8 cellular contexts compared by ENCODE assay signal in the genomic region with DNA sequence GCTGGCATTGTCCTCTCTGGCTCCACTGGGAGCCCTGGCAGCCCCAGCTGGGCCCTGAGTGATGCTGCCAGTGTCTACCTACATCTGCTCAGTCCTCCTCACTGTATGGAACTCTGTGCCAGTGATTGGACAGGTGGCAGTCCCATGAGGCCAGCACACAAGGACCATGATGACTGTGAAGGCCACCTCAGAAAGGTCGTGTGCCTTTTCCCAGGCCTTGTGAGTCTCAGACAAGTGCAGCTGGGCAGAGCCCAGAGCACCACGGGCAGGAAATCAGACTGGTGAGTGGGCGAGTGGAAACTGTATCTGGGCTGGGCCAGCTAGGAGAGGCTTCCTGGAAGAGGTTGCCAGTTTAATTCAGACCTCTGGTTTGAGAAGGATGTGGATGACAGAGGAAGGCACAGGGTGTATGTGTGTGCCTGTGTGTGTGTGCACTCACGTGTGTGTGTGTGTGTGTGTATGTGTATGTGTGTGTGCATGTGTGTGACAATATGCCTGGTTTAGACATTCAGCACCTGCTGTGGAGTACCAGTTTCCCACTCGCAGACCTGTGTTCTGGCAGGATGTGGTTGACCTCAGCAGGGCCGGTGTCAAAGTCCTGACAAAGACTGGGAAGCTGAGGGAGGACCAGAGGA. TPM values are rescaled to one million over a fixed set of nuclear protein-coding genes. Genes with fewer than 3 reads are reported as not detected.
DNase-seq lines count a peak whose midpoint lies in the region; ATAC-seq and TF ChIP-seq lines count a peak whose summit lies in the region.

No MANE protein-coding gene starts in this region.

- intact Hi-C loops in Calu3 (cut with micrococcal nuclease; ENCODE audit: unreplicated experiment), result no loop called here
- intact Hi-C loops in activated CD4-positive, alpha-beta memory T cell treated with anti-CD3 and anti-CD28 coated beads for 36 hours (cut with micrococcal nuclease), result loop anchor here (1.0 kb wide), 2 partner anchors 18 to 31 kb away; no protein-coding TSS in a partner anchor

- no peaks in the 10 kb centered on the region for H3K27me3 Mint-ChIP-seq in Calu3 (ENCODE audit: unreplicated experiment)
- no peaks in the 10 kb centered on the region for H3K27me3 Mint-ChIP-seq in activated CD4-positive, alpha-beta memory T cell treated with anti-CD3 and anti-CD28 coated beads for 36 hours
- peaks cover 3% of the 10 kb centered on the region for H3K27me3 Mint-ChIP-seq in neural progenitor cell (ENCODE audit: insufficient read depth, low read depth)

- H3K4me1 ChIP-seq in neural progenitor cell, result peaks cover 43% of the 10 kb centered on the region

- H3K9me3 Mint-ChIP-seq in Calu3 (ENCODE audit: low read depth, unreplicated experiment), result no peaks in the 10 kb centered on the region
- H3K9me3 Mint-ChIP-seq in activated CD4-positive, alpha-beta memory T cell treated with anti-CD3 and anti-CD28 coated beads for 36 hours, result no peaks in the 10 kb centered on the region
- no peaks in the 10 kb centered on the region for H3K9me3 Mint-ChIP-seq in neural progenitor cell

- peaks cover 72% of the 10 kb centered on the region for H3K4me1 Mint-ChIP-seq in Calu3 (ENCODE audit: low read depth, unreplicated experiment)
- peaks cover 94% of the 10 kb centered on the region for H3K4me1 Mint-ChIP-seq in activated CD4-positive, alpha-beta memory T cell treated with anti-CD3 and anti-CD28 coated beads for 36 hours (ENCODE audit: low read depth)
- peaks cover 47% of the 10 kb centered on the region for H3K4me1 Mint-ChIP-seq in neural progenitor cell

- H3K4me3 Mint-ChIP-seq in Calu3 (ENCODE audit: low read depth, unreplicated experiment), result peak overlapping the region; percentile 20
- peak overlapping the region; percentile 57 for H3K4me3 Mint-ChIP-seq in activated CD4-positive, alpha-beta memory T cell treated with anti-CD3 and anti-CD28 coated beads for 36 hours
- peak overlapping the region; percentile 66 for H3K4me3 Mint-ChIP-seq in neural progenitor cell

- H3K79me2 ChIP-seq in neural progenitor cell (ENCODE audit: low read depth), result peaks cover 49% of the 10 kb centered on the region

- CTCF ChIA-PET in Calu3 (lab: Charles Lee), result interaction anchor here (0.9 kb wide), 1 partner anchor 29 kb away, joined by 4 read pairs; no protein-coding TSS in a partner anchor
- CTCF ChIA-PET in activated CD4-positive, alpha-beta memory T cell treated with anti-CD3 and anti-CD28 coated beads for 36 hours (lab: Charles Lee), result interaction anchor here (0.9 to 2.9 kb wide), 8 partner anchors 8 to 748 kb away, joined by 3 to 22 read pairs (median 6); partner anchors contain the start of gene CISH

- DNase-seq in Calu3 (no peak), neural progenitor cell (ENCODE audit: low spot score) (no peak), NCI-H82 treated with DMSO at 0.1 percent for 48 hours (lab: John Stamatoyannopoulos, UW; ENCODE audit: unreplicated experiment) (no peak)
- peak; percentile 89 for DNase-seq in activated CD4-positive, alpha-beta memory T cell treated with anti-CD3 and anti-CD28 coated beads for 36 hours

- H4K20me1 ChIP-seq in neural progenitor cell (ENCODE audit: low read depth), result peaks cover 22% of the 10 kb centered on the region

- POLR2A ChIA-PET in activated CD4-positive, alpha-beta memory T cell treated with anti-CD3 and anti-CD28 coated beads for 36 hours (lab: Charles Lee), result interaction anchor here (0.6 to 2.1 kb wide), 10 partner anchors 9 to 1103 kb away, joined by 3 to 9 read pairs (median 4); partner anchors contain the start of genes CISH and MANF

- H3K36me3 Mint-ChIP-seq in Calu3 (ENCODE audit: insufficient read depth, unreplicated experiment) (peaks cover 5% of the 10 kb centered on the region), neural progenitor cell (peaks cover 13% of the 10 kb centered on the region)
- peaks cover 49% of the 10 kb centered on the region for H3K36me3 Mint-ChIP-seq in activated CD4-positive, alpha-beta memory T cell treated with anti-CD3 and anti-CD28 coated beads for 36 hours

- no peaks in the 10 kb centered on the region for H3K9me3 ChIP-seq in neural progenitor cell (ENCODE audit: low read depth)

- no TSS peak for BruUV-seq in Calu3 (replicated peaks; lab: Mats Ljungman, UMichigan)

- H3K27ac Mint-ChIP-seq in Calu3 (ENCODE audit: unreplicated experiment) (peak overlapping the region; percentile 49), neural progenitor cell (peak overlapping the region; percentile 87)
- peak overlapping the region; percentile 94 for H3K27ac Mint-ChIP-seq in activated CD4-positive, alpha-beta memory T cell treated with anti-CD3 and anti-CD28 coated beads for 36 hours

- no peak overlapping the region for H2AFZ ChIP-seq in neural progenitor cell (replicated peaks)

- H3K9ac ChIP-seq in neural progenitor cell, result no peak overlapping the region

- H3K27ac ChIP-seq in neural progenitor cell, result no peak overlapping the region

- TF ChIP-seq CTCF in Calu3 (IDR thresholded peaks at IDR 0.05; ENCODE audit: unreplicated experiment), result no peak
- TF ChIP-seq CTCF in neural progenitor cell (IDR thresholded peaks at IDR 0.05), result no peak

- H3K4me2 ChIP-seq in neural progenitor cell, result no peak overlapping the region

- no peak overlapping the region for H3K4me3 ChIP-seq in neural progenitor cell

- H3K36me3 ChIP-seq in neural progenitor cell, result no peaks in the 10 kb centered on the region

- no peaks in the 10 kb centered on the region for H3K27me3 ChIP-seq in neural progenitor cell

- ATAC-seq in HG02642 (IDR thresholded peaks at IDR 0.05; ENCODE audit: poor library complexity, unreplicated experiment), result peak; percentile 44
- ATAC-seq in GM18907 (IDR thresholded peaks at IDR 0.05; ENCODE audit: unreplicated experiment), result no peak
- ATAC-seq in HG03095 (IDR thresholded peaks at IDR 0.05; ENCODE audit: unreplicated experiment), result no peak
- no peak for ATAC-seq in GM18873 (IDR thresholded peaks at IDR 0.05; ENCODE audit: low FRiP score, unreplicated experiment)

- peaks cover 30% of the 10 kb centered on the region for H3F3A ChIP-seq in neural progenitor cell (ENCODE audit: low read depth)

RNA-seq across cellular contexts. Expression of gene MAPKAPK3, which starts 7.0 kb away (rescaled TPM):
- 40.6 and 44.6 TPM in 2 replicates for total RNA-seq in Calu3 (2022)
- 100 to 1,000 TPM; 186 to 187 TPM for total RNA-seq in activated CD4-positive, alpha-beta memory T cell treated with anti-CD3 and anti-CD28 coated beads for 36 hours
- total RNA-seq in neural progenitor cell (ENCODE audit: low replicate concordance), result 47.7 and 77.5 TPM in 2 replicates

RNA-seq across cellular contexts. Expression of gene CISH, which starts 12.4 kb away (rescaled TPM):
- total RNA-seq in Calu3 (2022), result 1.4 and 1.6 TPM in 2 replicates
- 100 to 1,000 TPM; 319 TPM for total RNA-seq in activated CD4-positive, alpha-beta memory T cell treated with anti-CD3 and anti-CD28 coated beads for 36 hours
- total RNA-seq in neural progenitor cell (ENCODE audit: low replicate concordance), result 0.32 and 0.90 TPM in 2 replicates

RNA-seq across cellular contexts. Expression of gene DOCK3, which starts 50.8 kb away (rescaled TPM):
- total RNA-seq in Calu3 (2022) (0.19 and 0.34 TPM in 2 replicates), neural progenitor cell (ENCODE audit: low replicate concordance) (10.7 and 11.1 TPM in 2 replicates)
- 1 to 10 TPM; 2.7 to 2.9 TPM for total RNA-seq in activated CD4-positive, alpha-beta memory T cell treated with anti-CD3 and anti-CD28 coated beads for 36 hours

RNA-seq across cellular contexts. Expression of gene HEMK1, which starts 54.6 kb away (rescaled TPM):
- total RNA-seq in Calu3 (2022) (17.6 and 20.0 TPM in 2 replicates), neural progenitor cell (ENCODE audit: low replicate concordance) (9.3 and 20.8 TPM in 2 replicates)
- total RNA-seq in activated CD4-positive, alpha-beta memory T cell treated with anti-CD3 and anti-CD28 coated beads for 36 hours, result 10 to 100 TPM; 78.7 to 82.6 TPM

RNA-seq across cellular contexts. Expression of gene C3orf18, which starts 56.4 kb away (rescaled TPM):
- total RNA-seq in Calu3 (2022) (2.7 and 3.1 TPM in 2 replicates), neural progenitor cell (ENCODE audit: low replicate concordance) (8.5 and 15.6 TPM in 2 replicates)
- total RNA-seq in activated CD4-positive, alpha-beta memory T cell treated with anti-CD3 and anti-CD28 coated beads for 36 hours, result 10 to 100 TPM; 16.7 to 17.0 TPM

Comparison
In these comparisons a context has a peak if more than half of its experiments do, and no peak if none do; other contexts are left out.
1. RNA of gene CISH, which starts 12.4 kb away (total RNA-seq): 319 TPM in activated CD4-positive, alpha-beta memory T cell treated with anti-CD3 and anti-CD28 coated beads for 36 hours; 1.4 to 1.6 TPM in Calu3 and 0.32 to 0.90 TPM in neural progenitor cell; every median in the first group is over 100 times any median in the second.
2. Peak in every context shown above with its lines, with median percentiles within 50 percentile points of each other: H3K27ac Mint-ChIP-seq and H3K4me3 Mint-ChIP-seq.